ENCODE assay signal across 9 cellular contexts in genomic region chr18:7566244-7566586, GRCh38. TPM values are rescaled to one million over a fixed set of nuclear protein-coding genes. Genes with fewer than 3 reads are reported as not detected.
A peak's percentile ranks its signal among the peaks of the same experiment; 100 is the strongest.
DNase-seq lines count a peak whose midpoint lies in the region; ATAC-seq and TF ChIP-seq lines count a peak whose summit lies in the region.
"Had no signal": no experiment of that assay in that cellular context is flagged by ENCODE, and none has a peak within 500 bp of the region (broad histone marks: within the 10 kb centered on the region; RNA-seq: fewer than 3 reads in every experiment).

No MANE protein-coding gene starts in this region.

- intact Hi-C loops in left ventricle myocardium superior (cut with micrococcal nuclease), result no loop called here
- intact Hi-C loops in vagina (cut with DNase I), result no loop called here
- intact Hi-C loops in OCI-LY7 (cut with micrococcal nuclease; ENCODE audit: unreplicated experiment), result no loop called here

- H2AFZ ChIP-seq in OCI-LY7 (ENCODE audit: low read length), result no peak overlapping the region

- TF ChIP-seq POLR2A in vagina (IDR thresholded peaks at IDR 0.05), result no peak

- BruUV-seq in OCI-LY7 (replicated peaks; lab: Mats Ljungman, UMichigan), result no TSS peak

- no peaks in the 10 kb centered on the region for H3K27me3 ChIP-seq in right atrium auricular region
- H3K27me3 ChIP-seq in ectodermal cell (ENCODE audit: control insufficient read depth, insufficient read depth, low read length, poor library complexity, severe bottlenecking), result peaks cover 38% of the 10 kb centered on the region
- H3K27me3 ChIP-seq in vagina, result no peaks in the 10 kb centered on the region

- DNase-seq in right atrium auricular region (ENCODE audit: low spot score) (no peak), left ventricle myocardium superior (no peak), myocyte (ENCODE audit: low read depth) (peak; percentile 39), vagina (ENCODE audit: extremely low spot score in 2 of 2) (no peak), OCI-LY7 (ENCODE audit: low spot score) (no peak), NCI-H1436 (lab: John Stamatoyannopoulos, UW) (no peak)
- DNase-seq: DMS79 treated with DMSO at 0.1 percent for 48 hours had no signal

- no peak overlapping the region for H3K4me2 ChIP-seq in OCI-LY7 (ENCODE audit: low read length)

- H3K79me2 ChIP-seq in OCI-LY7 (ENCODE audit: insufficient read depth, low read depth, low read length), result no peaks in the 10 kb centered on the region

- no peaks in the 10 kb centered on the region for H3K9me2 ChIP-seq in OCI-LY7 (ENCODE audit: insufficient read depth, low read length)

- CTCF ChIA-PET in OCI-LY7 (lab: Charles Lee; ENCODE audit: unreplicated experiment), result no interaction called here

- no peak for ATAC-seq in left ventricle myocardium superior
- no peak for ATAC-seq in HG02852 (IDR thresholded peaks at IDR 0.05; ENCODE audit: unreplicated experiment)

- H3K36me3 ChIP-seq in right atrium auricular region (no peaks in the 10 kb centered on the region), ectodermal cell (ENCODE audit: control insufficient read depth, insufficient read depth, low read length) (no peaks in the 10 kb centered on the region), vagina (no peaks in the 10 kb centered on the region), OCI-LY7 (ENCODE audit: insufficient read depth, low read length) (no peaks in the 10 kb centered on the region)

- TF ChIP-seq CTCF in right atrium auricular region (IDR thresholded peaks at IDR 0.05) (no peak), vagina (IDR thresholded peaks at IDR 0.05) (no peak), OCI-LY7 (conservative IDR thresholded peaks at IDR 0.05; ENCODE audit: low read length) (no peak)

- no peaks in the 10 kb centered on the region for H4K20me1 ChIP-seq in OCI-LY7 (ENCODE audit: insufficient read depth, low read length)

- POLR2A ChIA-PET in OCI-LY7 (lab: Charles Lee), result no interaction called here

- peak overlapping the region; percentile 63 to 91 for H3K4me3 ChIP-seq in right atrium auricular region
- H3K4me3 ChIP-seq in ectodermal cell (ENCODE audit: insufficient read depth, low read depth, low read length), result peak overlapping the region; percentile 56
- H3K4me3 ChIP-seq in vagina, result peak overlapping the region; percentile 84 to 87
- H3K4me3 ChIP-seq in OCI-LY7 (ENCODE audit: low read depth, low read length, poor library complexity, severe bottlenecking), result no peak overlapping the region

- 20 to 26% methylated on average over 7 of the region's 7 CpGs for WGBS in ectodermal cell, 2 experiments

- H3K4me1 ChIP-seq in right atrium auricular region (peaks cover 0 to 19% of the 10 kb centered on the region in 2 donors), ectodermal cell (ENCODE audit: control insufficient read depth, insufficient read depth, low read length) (no peaks in the 10 kb centered on the region), vagina (peaks cover 21% of the 10 kb centered on the region), OCI-LY7 (ENCODE audit: insufficient read depth, low read length, poor library complexity, severe bottlenecking) (no peaks in the 10 kb centered on the region)

- no peaks in the 10 kb centered on the region for H3K9me3 ChIP-seq in right atrium auricular region
- H3K9me3 ChIP-seq in ectodermal cell (ENCODE audit: control insufficient read depth, low read length), result no peaks in the 10 kb centered on the region
- no peaks in the 10 kb centered on the region for H3K9me3 ChIP-seq in vagina
- H3K9me3 ChIP-seq in OCI-LY7 (ENCODE audit: low read length), result no peaks in the 10 kb centered on the region

- H3K27ac ChIP-seq in right atrium auricular region, result peak overlapping the region; percentile 98 to 99
- no peak overlapping the region for H3K27ac ChIP-seq in ectodermal cell (ENCODE audit: insufficient read depth, low read depth, low read length, poor library complexity, severe bottlenecking)
- H3K27ac ChIP-seq in vagina, result peak overlapping the region; percentile 92
- H3K27ac ChIP-seq in OCI-LY7 (ENCODE audit: low read depth, low read length, poor library complexity, severe bottlenecking), result no peak overlapping the region

RNA-seq across cellular contexts. Expression of gene PTPRM, which starts 0.9 kb away (rescaled TPM):
- total RNA-seq in right atrium auricular region, result 100 to 1,000 TPM in 1 of 2 donors, 10 to 100 TPM in 1; 80.1 to 106 TPM
- total RNA-seq in left ventricle myocardium superior, result 100 TPM
- polyA plus RNA-seq in ectodermal cell (2013, experiment 1 of 4), result 13.9 TPM
- polyA plus RNA-seq in ectodermal cell (2013, experiment 2 of 4), result 18.3 TPM
- 19.9 TPM for polyA plus RNA-seq in ectodermal cell (2013, experiment 3 of 4)
- 24.9 TPM for polyA plus RNA-seq in ectodermal cell (2013, experiment 4 of 4)
- total RNA-seq in myocyte, result 24.8 and 26.9 TPM in 2 replicates
- 41.8 TPM for polyA plus RNA-seq in myocyte (2012)
- total RNA-seq in vagina, result 60.2 TPM
- not detected in 2 replicates for total RNA-seq in OCI-LY7 (2014; rRNA removed; shearing (Covaris generic))
- total RNA-seq in OCI-LY7 (2022), result not detected in 2 replicates

Comparison
In these comparisons a context has a peak if more than half of its experiments do, and no peak if none do; other contexts are left out.
1. H3K27ac ChIP-seq: peak in right atrium auricular region (2 of 2) and vagina (single experiment); none in ectodermal cell (single experiment) and OCI-LY7 (single experiment).
2. RNA of gene PTPRM, which starts 0.9 kb away (total RNA-seq): 80.1 to 106 TPM in right atrium auricular region, 100 TPM in left ventricle myocardium superior (single experiment), 60.2 TPM in vagina (single experiment) and 24.8 to 26.9 TPM in myocyte; not detected in OCI-LY7; every median in the first group is over 10 times any median in the second.